In the genomic region with DNA sequence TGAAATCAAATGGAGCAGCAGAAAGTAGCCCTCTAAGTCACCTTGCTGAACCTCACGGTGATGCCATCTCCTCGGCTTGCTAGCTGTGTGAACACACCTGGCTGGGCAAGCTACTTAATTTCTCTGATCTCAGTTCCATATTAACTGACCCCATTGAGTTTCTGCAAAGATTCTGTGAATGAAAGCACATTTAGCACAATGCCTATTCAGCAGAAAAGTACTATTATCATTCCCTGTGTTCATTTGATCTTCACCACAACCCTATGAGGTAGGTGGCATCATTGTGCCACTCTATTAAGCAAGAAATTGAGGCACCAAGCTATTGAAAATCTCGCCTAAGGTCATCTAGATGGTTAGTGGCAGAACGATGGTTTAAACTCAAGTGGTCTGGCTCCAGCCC, we compare ENCODE assay signal across 16 cellular contexts.
DNase-seq lines count a peak whose midpoint lies in the region; ATAC-seq and TF ChIP-seq lines count a peak whose summit lies in the region.
"Had no signal": no experiment of that assay in that cellular context is flagged by ENCODE, and none has a peak within 500 bp of the region (broad histone marks: within the 10 kb centered on the region; RNA-seq: fewer than 3 reads in every experiment).

No MANE protein-coding gene starts in this region.

- no peak overlapping the region for H2AK9ac ChIP-seq in IMR-90 (replicated peaks; ENCODE audit: low read depth, low read length, poor library complexity)

- H3K4ac ChIP-seq in IMR-90 (ENCODE audit: low read depth, low read length): no peak overlapping the region

- peaks cover 3% of the 10 kb centered on the region for H3K4me1 Mint-ChIP-seq in osteocyte (ENCODE audit: unreplicated experiment)
- H3K4me1 Mint-ChIP-seq: IgD-negative memory B cell had no signal

- TF ChIP-seq RAD21 in IMR-90 (IDR thresholded peaks at IDR 0.05; ENCODE audit: low read length): no peak

- no peak overlapping the region for H2AFZ ChIP-seq in IMR-90 (replicated peaks; ENCODE audit: low read length, poor library complexity)
- H2AFZ ChIP-seq: GM23338 had no signal

- WGBS in IMR-90 (ENCODE audit: extremely low coverage in 2 of 2, insufficient read length in 1 of 2), 2 experiments: 83% methylated on average over 2 of the region's 4 CpGs; no CpG with 5 or more reads in 1 of the 2 experiments
- WGBS in esophagus, 2 donors: 94% methylated on average over 4 of the region's 4 CpGs
- WGBS in psoas muscle, 3 donors: 89 to 95% (median 95%) methylated on average over 4 of the region's 4 CpGs

- H4K91ac ChIP-seq in IMR-90 (ENCODE audit: insufficient read depth, low read depth, low read length): no peak overlapping the region

- H2BK15ac ChIP-seq in IMR-90 (ENCODE audit: low read depth, low read length): 0 out of 3 replicates have a peak overlapping the region, but pooled peaks have one; percentile 56

- no peaks in the 10 kb centered on the region for H3K27me3 Mint-ChIP-seq in osteocyte (ENCODE audit: unreplicated experiment)
- H3K27me3 Mint-ChIP-seq: CD4-positive, alpha-beta T cell; IgD-negative memory B cell had no signal

- TF ChIP-seq POLR2A in IMR-90 (IDR thresholded peaks at IDR 0.05; ENCODE audit: low read depth, low read length): no peak

- dilution Hi-C loops in IMR-90 (cut with HindIII; ENCODE audit: low sequenced_read_pairs, unreplicated experiment): no loop called here

- intact Hi-C loops in IMR-90 (cut with micrococcal nuclease): no loop called here
- intact Hi-C loops in psoas muscle (cut with DNase I): loop anchor here in 1 of 2 donors (5.0 to 10.0 kb wide), 3 partner anchors 82 to 710 kb away; no protein-coding TSS in a partner anchor

- H4K8ac ChIP-seq in IMR-90 (ENCODE audit: low read depth in 2 of 2, low read length in 2 of 2): no peak overlapping the region

- H3K36me3 Mint-ChIP-seq in osteocyte (ENCODE audit: unreplicated experiment): no peaks in the 10 kb centered on the region

- no peak overlapping the region for H2BK120ac ChIP-seq in IMR-90 (ENCODE audit: low read depth, low read length)

- H3K23ac ChIP-seq in IMR-90 (ENCODE audit: low read depth, low read length): no peak overlapping the region

- no TSS peak for BruUV-seq in IMR-90 (replicated peaks; lab: Mats Ljungman, UMichigan)

- H3K4me2 ChIP-seq in IMR-90 (ENCODE audit: low read depth, low read length): no peak overlapping the region
- H3K4me2 ChIP-seq: GM23338 had no signal

- no peaks in the 10 kb centered on the region for H3K79me1 ChIP-seq in IMR-90 (ENCODE audit: low read depth in 1 of 2, low read length in 2 of 2)

- POLR2A ChIA-PET in IMR-90 (lab: Charles Lee; ENCODE audit: unreplicated experiment): no interaction called here

- in situ Hi-C loops in IMR-90 (cut with MboI; ENCODE audit: low sequenced_read_pairs): no loop called here

- DNase-seq in IMR-90 (no peak), psoas muscle (no peak), osteocyte (ENCODE audit: extremely low spot score, unreplicated experiment) (no peak)
- DNase-seq in stimulated activated CD8-positive, alpha-beta memory T cell treated with anti-CD3 and anti-CD28 coated beads, Interleukin-4, amount 100 ng/mL, for 48 hours: no peak
- DNase-seq in stimulated activated naive CD4-positive, alpha-beta T cell treated with Interleukin-2 at 50 U/mL for 16 hours (lab: John Stamatoyannopoulos, UW): no peak
- DNase-seq: ACHN; Caco-2; CD4-positive, alpha-beta T cell; GDM1; HCEC 1CT had no signal

- H3K27ac ChIP-seq in IMR-90 (ENCODE audit: insufficient read depth, low read length): no peak overlapping the region
- peak overlapping the region; percentile 59 to 65 for H3K27ac ChIP-seq in esophagus (ENCODE audit: low read depth in 2 of 2, low read length in 1 of 2)
- H3K27ac ChIP-seq in psoas muscle: peak overlapping the region; percentile 96
- peak overlapping the region; percentile 95 for H3K27ac ChIP-seq in stomach smooth muscle (ENCODE audit: low read length)
- H3K27ac ChIP-seq: C4-2B, HL-60 had no signal

- H3K27me3 ChIP-seq in IMR-90 (ENCODE audit: control insufficient read depth, insufficient read depth, low read length): no peaks in the 10 kb centered on the region; the same call in none of the 2 replicates
- no peaks in the 10 kb centered on the region for H3K27me3 ChIP-seq in esophagus (ENCODE audit: control insufficient read depth in 1 of 2, insufficient read depth in 2 of 2, low read length in 2 of 2)
- no peaks in the 10 kb centered on the region for H3K27me3 ChIP-seq in psoas muscle (ENCODE audit: insufficient read depth in 3 of 3, low read length in 2 of 3)
- H3K27me3 ChIP-seq in stomach smooth muscle (ENCODE audit: control insufficient read depth in 1 of 2, insufficient read depth in 2 of 2, low read length in 2 of 2): no peaks in the 10 kb centered on the region

- no peak overlapping the region for H2BK5ac ChIP-seq in IMR-90 (ENCODE audit: low read depth, low read length, poor library complexity, severe bottlenecking)

- 0 out of 2 replicates have a peak, but pooled peaks cover 5% of the 10 kb centered on the region for H3K9me1 ChIP-seq in IMR-90 (ENCODE audit: insufficient read depth, low read length)

- H3K9me3 ChIP-seq in IMR-90 (ENCODE audit: control insufficient read depth, insufficient read depth, low read length) (no peaks in the 10 kb centered on the region), esophagus (ENCODE audit: control insufficient read depth in 2 of 2, insufficient read depth in 1 of 2, low read depth in 1 of 2, low read length in 1 of 2) (no peaks in the 10 kb centered on the region), psoas muscle (no peaks in the 10 kb centered on the region), stomach smooth muscle (ENCODE audit: control insufficient read depth in 2 of 2, low read length in 2 of 2) (no peaks in the 10 kb centered on the region)
- H3K9me3 ChIP-seq: Caco-2 had no signal

- H3K4me1 ChIP-seq in IMR-90 (ENCODE audit: control insufficient read depth, insufficient read depth, low read length) (peaks cover 3% of the 10 kb centered on the region; the same call in 1 of the 2 replicates), esophagus (ENCODE audit: control insufficient read depth in 2 of 2, insufficient read depth in 2 of 2, low read length in 1 of 2) (peaks cover 0 to 8% of the 10 kb centered on the region in 2 donors), psoas muscle (peaks cover 89% of the 10 kb centered on the region), stomach smooth muscle (ENCODE audit: control insufficient read depth, insufficient read depth, low read length) (peaks cover 34% of the 10 kb centered on the region)
- H3K4me1 ChIP-seq: Caco-2 had no signal

- H2BK20ac ChIP-seq in IMR-90 (ENCODE audit: low read depth, low read length): no peak overlapping the region

- H3K36me3 ChIP-seq in IMR-90 (ENCODE audit: control insufficient read depth, insufficient read depth, low read length): no peaks in the 10 kb centered on the region
- no peaks in the 10 kb centered on the region for H3K36me3 ChIP-seq in esophagus (ENCODE audit: control insufficient read depth in 2 of 2, insufficient read depth in 2 of 2, low read length in 1 of 2)
- H3K36me3 ChIP-seq in psoas muscle (ENCODE audit: insufficient read depth in 1 of 2, low read depth in 1 of 2): no peaks in the 10 kb centered on the region
- H3K36me3 ChIP-seq in stomach smooth muscle (ENCODE audit: control insufficient read depth in 2 of 2, insufficient read depth in 2 of 2, low read length in 2 of 2): no peaks in the 10 kb centered on the region

- H3K4me3 Mint-ChIP-seq in osteocyte (ENCODE audit: unreplicated experiment): no peak overlapping the region
- H3K4me3 Mint-ChIP-seq: CD4-positive, alpha-beta T cell; GM23338; IgD-negative memory B cell had no signal

- no peak overlapping the region for H3K18ac ChIP-seq in IMR-90 (ENCODE audit: low read depth, low read length)

- H3K9ac ChIP-seq in IMR-90 (ENCODE audit: low read depth, low read length) (no peak overlapping the region), stomach smooth muscle (ENCODE audit: low read length in 2 of 2) (no peak overlapping the region)

- no peak overlapping the region for H4K5ac ChIP-seq in IMR-90 (ENCODE audit: low read depth, low read length)

- peak overlapping the region; percentile 62; the same call in 1 of the 2 replicates for H2AK5ac ChIP-seq in IMR-90 (ENCODE audit: low read depth, low read length)

- no peaks in the 10 kb centered on the region for H3K9me3 Mint-ChIP-seq in osteocyte (ENCODE audit: unreplicated experiment)
- H3K9me3 Mint-ChIP-seq: CD4-positive, alpha-beta T cell; GM23338; IgD-negative memory B cell had no signal

- no peak overlapping the region for H3K4me3 ChIP-seq in IMR-90 (ENCODE audit: insufficient read depth, low read depth, low read length)
- no peak overlapping the region for H3K4me3 ChIP-seq in esophagus (ENCODE audit: low read depth in 1 of 2, low read length in 2 of 2)
- H3K4me3 ChIP-seq in psoas muscle: no peak overlapping the region
- H3K4me3 ChIP-seq in stomach smooth muscle (ENCODE audit: low read length in 2 of 2): no peak overlapping the region
- H3K4me3 ChIP-seq: GM23338 had no signal

- no peak overlapping the region for H3K14ac ChIP-seq in IMR-90 (replicated peaks; ENCODE audit: low read depth, low read length)

- CTCF ChIA-PET in IMR-90 (lab: Yijun Ruan, JAX): no interaction called here

- no peak for ATAC-seq in IMR-90 (ENCODE audit: low read depth)
- ATAC-seq in psoas muscle: no peak
- ATAC-seq: GM23338 had no signal

- H4K20me1 ChIP-seq in IMR-90 (ENCODE audit: insufficient read depth, low read length): no peaks in the 10 kb centered on the region

- no peak overlapping the region for H3K56ac ChIP-seq in IMR-90 (ENCODE audit: extremely low read depth, insufficient read depth, low read length)

- no peak overlapping the region for H3K27ac Mint-ChIP-seq in osteocyte (ENCODE audit: unreplicated experiment)
- H3K27ac Mint-ChIP-seq: CD4-positive, alpha-beta T cell; GM23338 had no signal

- TF ChIP-seq CTCF in IMR-90 (conservative IDR thresholded peaks at IDR 0.05; ENCODE audit: low read depth, low read length) (no peak), psoas muscle (IDR thresholded peaks at IDR 0.05) (no peak), osteocyte (IDR thresholded peaks at IDR 0.05) (no peak)

TF ChIP-seq in IMR-90, 13 proteins besides CTCF, POLR2A, EP300 and RAD21:
- peak; percentile 52; the same call in 1 of the 2 replicates for TF ChIP-seq MAFK (IDR thresholded peaks at IDR 0.05; ENCODE audit: low read depth, low read length)
- TF ChIP-seq SMC3 (IDR thresholded peaks at IDR 0.05; ENCODE audit: low read depth, low read length): no peak
